Comparison of ENCODE assay signal across 10 cellular contexts in genomic region chrX:17861496-17862011, GRCh38. TPM values are rescaled to one million over a fixed set of nuclear protein-coding genes. Genes with fewer than 3 reads are reported as not detected.
A peak's percentile ranks its signal among the peaks of the same experiment; 100 is the strongest.
DNase-seq lines count a peak whose midpoint lies in the region; ATAC-seq and TF ChIP-seq lines count a peak whose summit lies in the region.
"Had no signal": no experiment of that assay in that cellular context is flagged by ENCODE, and none has a peak within 500 bp of the region (broad histone marks: within the 10 kb centered on the region; RNA-seq: fewer than 3 reads in every experiment).

No MANE protein-coding gene starts in this region.

- H3K4me3 Mint-ChIP-seq in T-helper 2 cell treated with Interferon-gamma antibody and Interleukin-4, amounts not matched to agents 5 μg/mL and 100 μg/mL, for 36 hours: peak overlapping the region; percentile 32
- H3K4me3 Mint-ChIP-seq in activated T-helper 17 cell treated with anti-CD3 and anti-CD28 coated beads, Interleukin-2, amount 50 U/mL, for 72 hours: peak overlapping the region; percentile 34
- peak overlapping the region; percentile 64 to 75 for H3K4me3 Mint-ChIP-seq in stimulated activated naive CD8-positive, alpha-beta T cell treated with anti-CD3 and anti-CD28 coated beads, Interleukin-15, amount 100 ng/mL, for 72 hours

- peaks cover 4% of the 10 kb centered on the region for H3K9me3 ChIP-seq in iPS-18c (ENCODE audit: control insufficient read depth, insufficient read depth, low read length)

- ATAC-seq in activated T-helper 17 cell treated with anti-CD3 and anti-CD28 coated beads, Interleukin-2, amount 50 U/mL, for 72 hours (replicated peaks): no peak
- peak; percentile 11 for ATAC-seq in stimulated activated naive CD8-positive, alpha-beta T cell treated with anti-CD3 and anti-CD28 coated beads, Interleukin-15, amount 100 ng/mL, for 72 hours

- no peaks in the 10 kb centered on the region for H3K36me3 Mint-ChIP-seq in T-helper 2 cell treated with Interferon-gamma antibody and Interleukin-4, amounts not matched to agents 5 μg/mL and 100 μg/mL, for 36 hours (ENCODE audit: low read depth)
- H3K36me3 Mint-ChIP-seq in activated T-helper 17 cell treated with anti-CD3 and anti-CD28 coated beads, Interleukin-2, amount 50 U/mL, for 72 hours (ENCODE audit: low read depth): no peaks in the 10 kb centered on the region

- H3K4me3 ChIP-seq in iPS-18c (ENCODE audit: insufficient read depth, low read depth, low read length): peak overlapping the region; percentile 24; the same call in 1 of the 2 replicates

- DNase-seq in T-helper 2 cell treated with Interferon-gamma antibody and Interleukin-4, amounts not matched to agents 5 μg/mL and 100 μg/mL, for 36 hours (ENCODE audit: low spot score): no peak
- DNase-seq in T-helper 2 cell: no peak
- peak in 1 of 2 donors; percentile 8 for DNase-seq in stimulated activated naive CD8-positive, alpha-beta T cell treated with anti-CD3 and anti-CD28 coated beads, Interleukin-15, amount 100 ng/mL, for 72 hours
- DNase-seq in GM10266 (ENCODE audit: extremely low spot score): no peak
- DNase-seq in hepatic stellate cell (ENCODE audit: low spot score): no peak
- DNase-seq in activated CD8-positive, alpha-beta memory T cell treated with anti-CD3 and anti-CD28 coated beads, Interleukin-2, amount 50 U/mL, for 48 hours: no peak
- DNase-seq: NCI-H446 had no signal

- H3K27ac Mint-ChIP-seq in T-helper 2 cell treated with Interferon-gamma antibody and Interleukin-4, amounts not matched to agents 5 μg/mL and 100 μg/mL, for 36 hours: no peak overlapping the region
- H3K27ac Mint-ChIP-seq in activated T-helper 17 cell treated with anti-CD3 and anti-CD28 coated beads, Interleukin-2, amount 50 U/mL, for 72 hours: no peak overlapping the region
- H3K27ac Mint-ChIP-seq in stimulated activated naive CD8-positive, alpha-beta T cell treated with anti-CD3 and anti-CD28 coated beads, Interleukin-15, amount 100 ng/mL, for 72 hours: no peak overlapping the region

- H3K27me3 Mint-ChIP-seq in T-helper 2 cell treated with Interferon-gamma antibody and Interleukin-4, amounts not matched to agents 5 μg/mL and 100 μg/mL, for 36 hours (ENCODE audit: low read depth): peaks cover 45% of the 10 kb centered on the region
- peaks cover 37% of the 10 kb centered on the region for H3K27me3 Mint-ChIP-seq in activated T-helper 17 cell treated with anti-CD3 and anti-CD28 coated beads, Interleukin-2, amount 50 U/mL, for 72 hours
- peaks cover 53% of the 10 kb centered on the region for H3K27me3 Mint-ChIP-seq in stimulated activated naive CD8-positive, alpha-beta T cell treated with anti-CD3 and anti-CD28 coated beads, Interleukin-15, amount 100 ng/mL, for 72 hours

- no peak for TF ChIP-seq CTCF in GM10266 (IDR thresholded peaks at IDR 0.05; ENCODE audit: control insufficient read depth, insufficient read depth, low read depth, missing control alignments)

- H3K4me1 Mint-ChIP-seq in T-helper 2 cell treated with Interferon-gamma antibody and Interleukin-4, amounts not matched to agents 5 μg/mL and 100 μg/mL, for 36 hours (ENCODE audit: low read depth): no peaks in the 10 kb centered on the region
- no peaks in the 10 kb centered on the region for H3K4me1 Mint-ChIP-seq in activated T-helper 17 cell treated with anti-CD3 and anti-CD28 coated beads, Interleukin-2, amount 50 U/mL, for 72 hours
- H3K4me1 Mint-ChIP-seq in stimulated activated naive CD8-positive, alpha-beta T cell treated with anti-CD3 and anti-CD28 coated beads, Interleukin-15, amount 100 ng/mL, for 72 hours: peaks cover 10% of the 10 kb centered on the region

- H3K9me3 Mint-ChIP-seq in T-helper 2 cell treated with Interferon-gamma antibody and Interleukin-4, amounts not matched to agents 5 μg/mL and 100 μg/mL, for 36 hours: no peaks in the 10 kb centered on the region
- no peaks in the 10 kb centered on the region for H3K9me3 Mint-ChIP-seq in activated T-helper 17 cell treated with anti-CD3 and anti-CD28 coated beads, Interleukin-2, amount 50 U/mL, for 72 hours
- H3K9me3 Mint-ChIP-seq in stimulated activated naive CD8-positive, alpha-beta T cell treated with anti-CD3 and anti-CD28 coated beads, Interleukin-15, amount 100 ng/mL, for 72 hours: no peaks in the 10 kb centered on the region

RNA-seq across cellular contexts. Expression of gene RAI2, which starts 0.5 kb away (rescaled TPM):
- total RNA-seq in activated T-helper 17 cell treated with anti-CD3 and anti-CD28 coated beads, Interleukin-2, amount 50 U/mL, for 72 hours: under 1 TPM in 1 of 2 donors, not detected in 1; 0.29 TPM
- total RNA-seq: A673 had no signal
